In genomic region chr17:65085397-65085796, GRCh38 we compare ENCODE assay signal across 1 cellular context.
TF ChIP-seq lines count a peak whose summit lies in the region.

No MANE protein-coding gene starts in this region.

TF ChIP-seq in SK-N-SH treated with all-trans-retinoic acid at 6 μM for 48 hours, 23 proteins besides CTCF, POLR2A, EP300 and RAD21:
- TF ChIP-seq TSHZ2 (CRISPR knock-in tag; IDR thresholded peaks at IDR 0.05) = no peak
- no peak for TF ChIP-seq ARNTL (CRISPR knock-in tag; IDR thresholded peaks at IDR 0.05; ENCODE audit: borderline replicate concordance, low read depth)
- no peak for TF ChIP-seq RARB (CRISPR knock-in tag; IDR thresholded peaks at IDR 0.05)
- TF ChIP-seq POU6F1 (CRISPR knock-in tag; IDR thresholded peaks at IDR 0.05; ENCODE audit: borderline replicate concordance, low read depth) = no peak
- TF ChIP-seq ESRRG (CRISPR knock-in tag; IDR thresholded peaks at IDR 0.05) = no peak
- TF ChIP-seq BACH2 (CRISPR knock-in tag; IDR thresholded peaks at IDR 0.05; ENCODE audit: borderline replicate concordance) = no peak
